ENCODE assay signal across 33 cellular contexts in genomic region chr16:1044515-1045362, GRCh38. TPM values are rescaled to one million over a fixed set of nuclear protein-coding genes. Genes with fewer than 3 reads are reported as not detected.
DNase-seq lines count a peak whose midpoint lies in the region; TF ChIP-seq lines count a peak whose summit lies in the region.
"Had no signal": no experiment of that assay in that cellular context is flagged by ENCODE, and none has a peak within 500 bp of the region (broad histone marks: within the 10 kb centered on the region; RNA-seq: fewer than 3 reads in every experiment).

No MANE protein-coding gene starts in this region.

- no peak overlapping the region for H4K5ac ChIP-seq in H9 (ENCODE audit: insufficient read length, low read depth, low read length)

- no peaks in the 10 kb centered on the region for H3K36me3 ChIP-seq in SJCRH30
- H3K36me3 ChIP-seq: ovary, thoracic aorta had no signal

- H3K4me1 Mint-ChIP-seq in H9 = 0 out of 4 replicates have a peak, but pooled peaks cover 0 to 2% of the 10 kb centered on the region in 2 experiments
- no peaks in the 10 kb centered on the region for H3K4me1 Mint-ChIP-seq in activated naive CD8-positive, alpha-beta T cell treated with anti-CD3 and anti-CD28 coated beads for 36 hours
- H3K4me1 Mint-ChIP-seq: activated CD4-positive, alpha-beta T cell treated with anti-CD3 and anti-CD28 coated beads for 36 hours; activated naive CD4-positive, alpha-beta T cell treated with anti-CD3 and anti-CD28 coated beads, Interleukin-2, amount 10 ng/mL, durations not matched to agents 7 days and 5 days; activated T-helper 17 cell treated with anti-CD3 and anti-CD28 coated beads, Interleukin-2, amount 50 U/mL, for 72 hours had no signal

- H2BK12ac ChIP-seq in H9 (ENCODE audit: insufficient read length, low read depth, low read length) = no peak overlapping the region

- peak overlapping the region; percentile 24 for H3K18ac ChIP-seq in H9 (ENCODE audit: insufficient read length, low read depth, low read length)

- H3K36me3 Mint-ChIP-seq in H9 (ENCODE audit: insufficient read depth in 1 of 3, low read depth in 3 of 3) = 0 out of 7 replicates have a peak, but pooled peaks cover 0 to 11% (median 0%) of the 10 kb centered on the region in 3 experiments
- no peaks in the 10 kb centered on the region for H3K36me3 Mint-ChIP-seq in activated naive CD8-positive, alpha-beta T cell treated with anti-CD3 and anti-CD28 coated beads for 36 hours
- H3K36me3 Mint-ChIP-seq: activated naive CD4-positive, alpha-beta T cell treated with anti-CD3 and anti-CD28 coated beads, Interleukin-2, amount 10 ng/mL, durations not matched to agents 7 days and 5 days; CD8-positive, alpha-beta memory T cell had no signal

- H3K4me2 ChIP-seq in H9 (ENCODE audit: insufficient read depth, insufficient read length, low read length) = no peak overlapping the region
- H3K4me2 ChIP-seq: hepatocyte, smooth muscle cell had no signal

- no peak overlapping the region for H4K8ac ChIP-seq in H9 (replicated peaks; ENCODE audit: insufficient read length, low read depth, low read length)

- no peak overlapping the region for H3K27ac ChIP-seq in H9 (ENCODE audit: insufficient read length, low read depth, low read length)
- peak overlapping the region; percentile 85 for H3K27ac ChIP-seq in SJCRH30
- H3K27ac ChIP-seq in layer of hippocampus (ENCODE audit: low read depth, low read length) = peak overlapping the region; percentile 96
- H3K27ac ChIP-seq: hepatocyte, ovary, thoracic aorta, VCaP had no signal

- peaks cover 10 to 11% of the 10 kb centered on the region in 2 experiments; a peak in 4 of 5 replicates for H3K9me3 Mint-ChIP-seq in H9
- no peaks in the 10 kb centered on the region for H3K9me3 Mint-ChIP-seq in activated naive CD8-positive, alpha-beta T cell treated with anti-CD3 and anti-CD28 coated beads for 36 hours
- H3K9me3 Mint-ChIP-seq: activated T-helper 17 cell treated with anti-CD3 and anti-CD28 coated beads, Interleukin-2, amount 50 U/mL, for 72 hours had no signal

- no peak overlapping the region for H3K4ac ChIP-seq in H9 (ENCODE audit: low read depth, low read length)

- H3K27ac Mint-ChIP-seq in H9 = no peak overlapping the region
- no peak overlapping the region for H3K27ac Mint-ChIP-seq in activated naive CD8-positive, alpha-beta T cell treated with anti-CD3 and anti-CD28 coated beads for 36 hours
- H3K27ac Mint-ChIP-seq: activated CD4-positive, alpha-beta T cell treated with anti-CD3 and anti-CD28 coated beads for 36 hours; activated CD8-positive, alpha-beta T cell treated with anti-CD3 and anti-CD28 coated beads, Interleukin-2, amount 10 ng/mL, durations not matched to agents 7 days and 5 days; activated naive CD4-positive, alpha-beta T cell treated with anti-CD3 and anti-CD28 coated beads, Interleukin-2, amount 10 ng/mL, durations not matched to agents 7 days and 5 days; activated T-helper 17 cell treated with anti-CD3 and anti-CD28 coated beads, Interleukin-2, amount 50 U/mL, for 72 hours; CD8-positive, alpha-beta memory T cell had no signal

- H3K23ac ChIP-seq in H9 (ENCODE audit: insufficient read length, low read depth, low read length) = no peak overlapping the region

- no peak overlapping the region for H3K56ac ChIP-seq in H9 (ENCODE audit: insufficient read length, low read depth, low read length)

- H2BK20ac ChIP-seq in H9 (ENCODE audit: low read depth, low read length, poor library complexity, severe bottlenecking) = no peak overlapping the region

- H4K91ac ChIP-seq in H9 (ENCODE audit: insufficient read length, low read depth, low read length) = no peak overlapping the region

- in situ Hi-C loops in GM13977 (cut with MboI; ENCODE audit: low pct_unique_long_range_greater_than_20kb, low sequenced_read_pairs, unreplicated experiment) = no loop called here

- no peak overlapping the region for H2BK120ac ChIP-seq in H9 (ENCODE audit: low read depth, low read length, poor library complexity, severe bottlenecking)

- H3K14ac ChIP-seq in H9 (ENCODE audit: insufficient read depth, low read length) = no peak overlapping the region

- no peaks in the 10 kb centered on the region for H4K20me1 ChIP-seq in H9 (ENCODE audit: control insufficient read depth, insufficient read depth, insufficient read length)

- peak; percentile 28 for DNase-seq in A172 (ENCODE audit: low spot score)
- no peak for DNase-seq in H9
- DNase-seq in SJCRH30 = peak; percentile 36 to 46
- DNase-seq in GM13977 (ENCODE audit: low spot score) = no peak
- no peak for DNase-seq in activated naive CD8-positive, alpha-beta T cell treated with anti-CD3 and anti-CD28 coated beads for 36 hours
- no peak for DNase-seq in islet precursor cell
- DNase-seq: activated CD4-positive, alpha-beta T cell treated with anti-CD3 and anti-CD28 coated beads for 36 hours; activated CD8-positive, alpha-beta T cell treated with anti-CD3 and anti-CD28 coated beads, Interleukin-2, amount 10 ng/mL, durations not matched to agents 7 days and 5 days; activated naive CD4-positive, alpha-beta T cell treated with anti-CD3 and anti-CD28 coated beads, Interleukin-2, amount 10 ng/mL, durations not matched to agents 7 days and 5 days; amniotic stem cell; CD8-positive, alpha-beta memory T cell; DMS153; H7; Kasumi-1; left cardiac atrium; mammary epithelial cell; NCI-H1436 treated with DMSO at 0.1 percent for 48 hours; NCI-H345; NCI-H82; ovary; stimulated activated CD4-positive, alpha-beta T cell treated with anti-CD3 and anti-CD28 coated beads, Interleukin-1b, Interleukin-23, amount 100 ng/mL, for 48 hours; stimulated activated naive CD8-positive, alpha-beta T cell treated with anti-CD3 and anti-CD28 coated beads, Interleukin-15, Interleukin-2, amounts not matched to agents 100 U/mL and 50 U/mL, for 24 hours had no signal

- H3K9me3 ChIP-seq in H9 (ENCODE audit: control insufficient read depth, low read depth, low read length) (no peaks in the 10 kb centered on the region), SJCRH30 (replicated peaks) (peaks cover 6% of the 10 kb centered on the region)
- H3K9me3 ChIP-seq: thoracic aorta had no signal

- WGBS in H9 (ENCODE audit: extremely low coverage, insufficient read length, low lambda C conversion rate) = no CpG with 5 or more reads among the region's 42 CpGs

- no peaks in the 10 kb centered on the region for H3K27me3 ChIP-seq in H9 (ENCODE audit: insufficient read depth, low read length)
- no peaks in the 10 kb centered on the region for H3K27me3 ChIP-seq in SJCRH30
- H3K27me3 ChIP-seq in layer of hippocampus (ENCODE audit: control insufficient read depth, insufficient read depth, low read length) = no peaks in the 10 kb centered on the region
- H3K27me3 ChIP-seq: hepatocyte, ovary had no signal

- no peak overlapping the region for H3K9ac ChIP-seq in H9 (ENCODE audit: extremely low read depth, insufficient read length, low read length)

- H3T11ph ChIP-seq in H9 (ENCODE audit: low read length) = no peak overlapping the region

- H2AK5ac ChIP-seq in H9 (ENCODE audit: insufficient read length, low read length) = no peak overlapping the region

- no peak overlapping the region for H3K4me3 Mint-ChIP-seq in H9
- H3K4me3 Mint-ChIP-seq in activated naive CD8-positive, alpha-beta T cell treated with anti-CD3 and anti-CD28 coated beads for 36 hours = no peak overlapping the region
- H3K4me3 Mint-ChIP-seq: activated CD4-positive, alpha-beta T cell treated with anti-CD3 and anti-CD28 coated beads for 36 hours; activated CD8-positive, alpha-beta T cell treated with anti-CD3 and anti-CD28 coated beads, Interleukin-2, amount 10 ng/mL, durations not matched to agents 7 days and 5 days; activated naive CD4-positive, alpha-beta T cell treated with anti-CD3 and anti-CD28 coated beads, Interleukin-2, amount 10 ng/mL, durations not matched to agents 7 days and 5 days; activated T-helper 17 cell treated with anti-CD3 and anti-CD28 coated beads, Interleukin-2, amount 50 U/mL, for 72 hours; CD8-positive, alpha-beta memory T cell had no signal

- no peaks in the 10 kb centered on the region for H3K4me1 ChIP-seq in H9 (ENCODE audit: insufficient read depth, low read length)
- peaks cover 58% of the 10 kb centered on the region for H3K4me1 ChIP-seq in SJCRH30

- peaks cover 7% of the 10 kb centered on the region for H3K27me3 Mint-ChIP-seq in H9 (ENCODE audit: low read depth)
- H3K27me3 Mint-ChIP-seq in activated naive CD8-positive, alpha-beta T cell treated with anti-CD3 and anti-CD28 coated beads for 36 hours = no peaks in the 10 kb centered on the region
- H3K27me3 Mint-ChIP-seq: activated naive CD4-positive, alpha-beta T cell treated with anti-CD3 and anti-CD28 coated beads, Interleukin-2, amount 10 ng/mL, durations not matched to agents 7 days and 5 days; activated T-helper 17 cell treated with anti-CD3 and anti-CD28 coated beads, Interleukin-2, amount 50 U/mL, for 72 hours had no signal

- no peak overlapping the region for H2BK5ac ChIP-seq in H9 (ENCODE audit: insufficient read length, low read length)

- H2AFZ ChIP-seq in H9 (ENCODE audit: low read length) = no peak overlapping the region
- H2AFZ ChIP-seq: hepatocyte had no signal

- H3K23me2 ChIP-seq in H9 (ENCODE audit: insufficient read length, low read depth, low read length, poor library complexity, severe bottlenecking) = peaks cover 7% of the 10 kb centered on the region

- H2BK15ac ChIP-seq in H9 (ENCODE audit: low read depth, low read length) = no peak overlapping the region

- no peak for TF ChIP-seq CTCF in H9 (conservative IDR thresholded peaks at IDR 0.05)
- TF ChIP-seq CTCF in GM13977 (IDR thresholded peaks at IDR 0.05; ENCODE audit: extremely low read depth, insufficient read depth, missing control alignments) = no peak

- H3K4me3 ChIP-seq in SJCRH30 = peak overlapping the region; percentile 34
- H3K4me3 ChIP-seq: hepatocyte, ovary, smooth muscle cell, thoracic aorta had no signal

- no peaks in the 10 kb centered on the region for H3K79me2 ChIP-seq in H9 (ENCODE audit: insufficient read depth, low read length)
- H3K79me2 ChIP-seq: hepatocyte had no signal

- no peaks in the 10 kb centered on the region for H3K79me1 ChIP-seq in H9 (ENCODE audit: insufficient read depth, low read depth, low read length, poor library complexity, severe bottlenecking)

RNA-seq across cellular contexts. Expression of gene SSTR5, which starts 27.8 kb away (rescaled TPM):
- not detected in 2 replicates for total RNA-seq in A172 (2014; rRNA removed; shearing (Covaris generic))
- total RNA-seq in H9 (2021) = 0.22 and 0.37 TPM in 2 replicates
- total RNA-seq in SJCRH30 (2014; rRNA removed; shearing (Covaris generic)) = 3.7 and 4.5 TPM in 2 replicates
- not detected for total RNA-seq in activated naive CD8-positive, alpha-beta T cell treated with anti-CD3 and anti-CD28 coated beads for 36 hours
- total RNA-seq: activated CD4-positive, alpha-beta T cell treated with anti-CD3 and anti-CD28 coated beads for 36 hours; activated CD8-positive, alpha-beta T cell treated with anti-CD3 and anti-CD28 coated beads, Interleukin-2, amount 10 ng/mL, durations not matched to agents 7 days and 5 days; activated T-helper 17 cell treated with anti-CD3 and anti-CD28 coated beads, Interleukin-2, amount 50 U/mL, for 72 hours; CD8-positive, alpha-beta memory T cell; chondrocyte; mammary epithelial cell; ovary; smooth muscle cell; T-helper 2 cell treated with Interferon-gamma antibody and Interleukin-4, amounts not matched to agents 100 ng/mL and 5 ng/mL, for 36 hours had no signal

RNA-seq across cellular contexts. Expression of gene C1QTNF8, which starts 51.3 kb away (rescaled TPM):
- total RNA-seq in A172 (2014; rRNA removed; shearing (Covaris generic)) = 2.9 TPM in 1 of 2 replicates, not detected in the other
- not detected in 2 replicates for total RNA-seq in H9 (2021)
- total RNA-seq in SJCRH30 (2014; rRNA removed; shearing (Covaris generic)) = not detected in 2 replicates
- total RNA-seq in activated naive CD8-positive, alpha-beta T cell treated with anti-CD3 and anti-CD28 coated beads for 36 hours = not detected
- total RNA-seq: activated CD4-positive, alpha-beta T cell treated with anti-CD3 and anti-CD28 coated beads for 36 hours; activated CD8-positive, alpha-beta T cell treated with anti-CD3 and anti-CD28 coated beads, Interleukin-2, amount 10 ng/mL, durations not matched to agents 7 days and 5 days; activated T-helper 17 cell treated with anti-CD3 and anti-CD28 coated beads, Interleukin-2, amount 50 U/mL, for 72 hours; CD8-positive, alpha-beta memory T cell; chondrocyte; H7; hepatocyte; left cardiac atrium; mammary epithelial cell; mucosa of gallbladder; renal cortical epithelial cell; smooth muscle cell; T-helper 2 cell treated with Interferon-gamma antibody and Interleukin-4, amounts not matched to agents 100 ng/mL and 5 ng/mL, for 36 hours; urinary bladder had no signal

Comparison
In these comparisons a context has a peak if more than half of its experiments do, and no peak if none do; other contexts are left out.
1. DNase-seq: peak in A172 (single experiment) and SJCRH30 (2 of 2); none in H9 (single experiment), GM13977 (single experiment), activated naive CD8-positive, alpha-beta T cell treated with anti-CD3 and anti-CD28 coated beads for 36 hours (single experiment) and islet precursor cell (single experiment).